16 cellular contexts compared by ENCODE assay signal in the genomic region with DNA sequence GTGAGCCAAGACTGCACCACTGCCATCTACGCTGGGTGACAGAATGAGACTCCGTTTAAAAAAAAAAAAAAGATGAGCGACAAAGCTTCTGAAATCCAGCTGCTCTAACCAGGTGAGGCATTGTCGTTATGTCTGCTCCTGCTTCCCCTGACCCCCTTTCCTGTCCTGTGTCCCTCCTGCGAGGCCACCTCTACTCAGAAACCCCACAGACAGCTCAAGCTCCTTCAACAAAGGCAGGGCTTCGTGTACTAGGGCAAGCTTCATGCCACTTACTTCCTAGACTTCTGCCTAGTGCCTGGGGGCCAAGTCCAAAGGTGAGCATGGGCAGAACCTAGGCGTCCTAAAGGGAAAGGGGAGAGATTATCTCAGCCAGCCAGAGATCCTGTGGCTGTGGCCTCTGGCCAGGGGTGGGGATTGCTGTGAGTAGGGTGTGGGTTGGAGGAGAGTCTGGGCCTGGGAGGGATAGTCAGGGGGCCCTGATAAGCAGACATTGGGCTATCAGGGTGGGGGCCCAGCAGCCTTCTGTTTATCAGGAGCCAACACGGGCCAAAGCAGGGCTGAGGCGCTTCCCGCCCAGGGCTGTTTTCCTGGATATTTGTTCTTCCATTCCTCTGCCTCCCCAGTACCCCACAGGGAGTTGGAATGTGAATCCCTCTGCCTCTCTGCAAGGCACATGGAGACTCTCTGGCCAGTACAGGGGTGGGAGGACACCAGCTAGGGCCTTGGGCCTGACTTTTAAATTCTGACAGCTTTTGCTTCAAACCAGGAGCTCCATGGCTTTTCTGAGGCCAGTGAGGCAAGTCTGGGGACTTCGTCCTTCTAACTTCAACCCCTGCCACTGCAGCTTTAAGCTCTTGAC. TPM values are rescaled to one million over a fixed set of nuclear protein-coding genes. Genes with fewer than 3 reads are reported as not detected.
A peak's percentile ranks its signal among the peaks of the same experiment; 100 is the strongest.
DNase-seq lines count a peak whose midpoint lies in the region; ATAC-seq, FAIRE-seq and TF ChIP-seq lines count a peak whose summit lies in the region.
"Had no signal": no experiment of that assay in that cellular context is flagged by ENCODE, and none has a peak within 500 bp of the region (broad histone marks: within the 10 kb centered on the region; RNA-seq: fewer than 3 reads in every experiment).

No MANE protein-coding gene starts in this region.

- no peak for ATAC-seq in HG02938 (IDR thresholded peaks at IDR 0.05; ENCODE audit: unreplicated experiment)

- H3K9ac ChIP-seq in H1 (replicated peaks in 1 of 4; ENCODE audit: extremely low read depth in 1 of 4, low read depth in 3 of 4, low read length in 3 of 4), result peak overlapping the region in 1 of 4 experiments; percentile 2; a peak in 1 of 7 replicates
- H3K9ac ChIP-seq: parathyroid adenoma had no signal

- no peak overlapping the region for H3K27ac Mint-ChIP-seq in activated naive CD4-positive, alpha-beta T cell treated with anti-CD3 and anti-CD28 coated beads, Interleukin-2, amount 10 ng/mL, durations not matched to agents 7 days and 5 days
- H3K27ac Mint-ChIP-seq: activated naive CD8-positive, alpha-beta T cell had no signal

- TF ChIP-seq CTCF in NB4 (IDR thresholded peaks at IDR 0.05; ENCODE audit: low read depth, low read length), result no peak
- no peak for TF ChIP-seq CTCF in H1 (IDR thresholded peaks at IDR 0.05; ENCODE audit: control extremely low read depth in 1 of 3, insufficient read depth in 1 of 3, low read depth in 1 of 3, low read length in 3 of 3)

- H2BK12ac ChIP-seq in H1 (ENCODE audit: low read depth, low read length), result 0 out of 2 replicates have a peak overlapping the region, but pooled peaks have one; percentile 5

- POLR2A ChIA-PET in H1 (lab: Charles Lee; ENCODE audit: partially characterized antibody), result interaction anchor here (0.7 to 1.1 kb wide), 7 partner anchors 13 to 144 kb away, joined by 3 to 5 read pairs (median 3); no protein-coding TSS in a partner anchor

- no peak overlapping the region for H4K91ac ChIP-seq in H1 (replicated peaks; ENCODE audit: insufficient read length, low read length)

- H3K23me2 ChIP-seq in H1 (ENCODE audit: low read depth, low read length), result no peaks in the 10 kb centered on the region

- H3K9me3 ChIP-seq in H1 (ENCODE audit: insufficient read depth in 2 of 2, low read depth in 1 of 2, low read length in 1 of 2), result no peaks in the 10 kb centered on the region
- no peaks in the 10 kb centered on the region for H3K9me3 ChIP-seq in muscle layer of duodenum (ENCODE audit: control insufficient read depth in 1 of 2, low read length in 2 of 2)
- H3K9me3 ChIP-seq: esophagus muscularis mucosa had no signal

- H3K27ac ChIP-seq in H1 (ENCODE audit: low read depth, low read length) (no peak overlapping the region), muscle layer of duodenum (ENCODE audit: low read length) (peak overlapping the region; percentile 26)
- H3K27ac ChIP-seq: esophagus muscularis mucosa, parathyroid adenoma had no signal

- H3K4me2 ChIP-seq in H1 (ENCODE audit: insufficient read depth in 1 of 2, low read depth in 2 of 2, low read length in 2 of 2), result no peak overlapping the region

- TF ChIP-seq RAD21 in H1 (IDR thresholded peaks at IDR 0.05 in 1 of 2, conservative IDR thresholded peaks at IDR 0.05 in 1 of 2; ENCODE audit: low read depth in 2 of 2, low read length in 2 of 2), result no peak

- no peak overlapping the region; the same call in 1 of the 2 replicates for H2AK5ac ChIP-seq in H1 (ENCODE audit: low read depth, low read length)

- peaks cover 8% of the 10 kb centered on the region for H3K36me3 Mint-ChIP-seq in activated naive CD4-positive, alpha-beta T cell treated with anti-CD3 and anti-CD28 coated beads, Interleukin-2, amount 10 ng/mL, durations not matched to agents 7 days and 5 days
- H3K36me3 Mint-ChIP-seq: activated naive CD8-positive, alpha-beta T cell had no signal

- no peak overlapping the region for H3K4me3 ChIP-seq in NB4 (ENCODE audit: low read depth, low read length)
- no peak overlapping the region for H3K4me3 ChIP-seq in H1 (ENCODE audit: extremely low read depth in 1 of 4, insufficient read depth in 2 of 4, low read depth in 3 of 4, low read length in 4 of 4)
- no peak overlapping the region for H3K4me3 ChIP-seq in muscle layer of duodenum (ENCODE audit: low read depth in 1 of 2, low read length in 2 of 2)
- H3K4me3 ChIP-seq: esophagus muscularis mucosa had no signal

- H2BK15ac ChIP-seq in H1 (ENCODE audit: low read length), result peak overlapping the region; percentile 53; the same call in 1 of the 2 replicates

- H3K79me1 ChIP-seq in H1 (ENCODE audit: low read depth, low read length), result no peaks in the 10 kb centered on the region

- TF ChIP-seq POLR2A in NB4 (IDR thresholded peaks at IDR 0.05; ENCODE audit: extremely low read depth, insufficient read length) (no peak), H1 (IDR thresholded peaks at IDR 0.05; ENCODE audit: control extremely low read depth in 1 of 2, low read depth in 2 of 2, low read length in 2 of 2) (no peak), GM12891 (IDR thresholded peaks at IDR 0.05; ENCODE audit: low read depth, low read length) (no peak)

- no peak overlapping the region for H3K56ac ChIP-seq in H1 (replicated peaks; ENCODE audit: insufficient read length, low read depth, low read length)

- H3K4me1 Mint-ChIP-seq in activated naive CD4-positive, alpha-beta T cell treated with anti-CD3 and anti-CD28 coated beads, Interleukin-2, amount 10 ng/mL, durations not matched to agents 7 days and 5 days, result peaks cover 10% of the 10 kb centered on the region

- no peak overlapping the region for H2BK20ac ChIP-seq in H1 (ENCODE audit: low read length)

- H4K5ac ChIP-seq in H1 (ENCODE audit: insufficient read length, low read depth, low read length), result no peak overlapping the region

- 87% methylated on average over 11 of the region's 11 CpGs; no CpG with 5 or more reads in 1 of the 2 experiments for WGBS in H1 (ENCODE audit: extremely low coverage in 1 of 2, insufficient coverage in 1 of 2, insufficient read length in 1 of 2, insufficient replicate concordance in 2 of 2, low coverage in 1 of 2, low lambda C conversion rate in 2 of 2, missing lambda C conversion rate in 1 of 2), 2 experiments

- FAIRE-seq in H1 (lab: Jason Lieb, UNC), result no peak
- FAIRE-seq in GM12891 (lab: Jason Lieb, UNC), result no peak

- no peaks in the 10 kb centered on the region for H3K9me3 Mint-ChIP-seq in activated naive CD4-positive, alpha-beta T cell treated with anti-CD3 and anti-CD28 coated beads, Interleukin-2, amount 10 ng/mL, durations not matched to agents 7 days and 5 days

- H3K4me1 ChIP-seq in H1 (replicated peaks in 1 of 4; ENCODE audit: control insufficient read depth in 3 of 4, insufficient read depth in 4 of 4, low read length in 3 of 4) (peaks cover 0 to 6% (median 0%) of the 10 kb centered on the region in 4 experiments; a peak in 2 of 7 replicates), muscle layer of duodenum (ENCODE audit: control insufficient read depth in 1 of 2, insufficient read depth in 2 of 2, low read length in 2 of 2) (no peaks in the 10 kb centered on the region)
- H3K4me1 ChIP-seq: esophagus muscularis mucosa, parathyroid adenoma had no signal

- H3K18ac ChIP-seq in H1 (ENCODE audit: extremely low read depth, low read length), result no peak overlapping the region

- no peak overlapping the region for H2AFZ ChIP-seq in H1 (ENCODE audit: low read length)
- H2AFZ ChIP-seq: parathyroid adenoma had no signal

- CTCF ChIA-PET in H1 (lab: Charles Lee; ENCODE audit: partially characterized antibody), result interaction anchor here (0.6 to 4.2 kb wide), 7 partner anchors 9 to 295 kb away, joined by 3 to 15 read pairs (median 4); no protein-coding TSS in a partner anchor
- CTCF ChIA-PET in activated naive CD4-positive, alpha-beta T cell treated with anti-CD3 and anti-CD28 coated beads, Interleukin-2, amount 10 ng/mL, durations not matched to agents 7 days and 5 days (lab: Charles Lee), result interaction anchor here (1.2 to 1.4 kb wide), 2 partner anchors 16 to 104 kb away, joined by 3 to 5 read pairs; no protein-coding TSS in a partner anchor

- no peak overlapping the region for H3K4me3 Mint-ChIP-seq in activated naive CD4-positive, alpha-beta T cell treated with anti-CD3 and anti-CD28 coated beads, Interleukin-2, amount 10 ng/mL, durations not matched to agents 7 days and 5 days
- H3K4me3 Mint-ChIP-seq: activated naive CD8-positive, alpha-beta T cell had no signal

- no peaks in the 10 kb centered on the region for H3K79me2 ChIP-seq in H1 (ENCODE audit: control insufficient read depth in 1 of 2, insufficient read depth in 2 of 2, low read length in 2 of 2)
- H3K79me2 ChIP-seq: parathyroid adenoma had no signal

- H4K8ac ChIP-seq in H1 (ENCODE audit: extremely low read depth, insufficient read depth, low read length), result no peak overlapping the region; the same call in 1 of the 2 replicates

- no peak overlapping the region for H2BK120ac ChIP-seq in H1 (replicated peaks; ENCODE audit: low read depth, low read length)

- no peak overlapping the region for H3K23ac ChIP-seq in H1 (ENCODE audit: insufficient read length)

- no peaks in the 10 kb centered on the region for H3K27me3 Mint-ChIP-seq in activated naive CD4-positive, alpha-beta T cell treated with anti-CD3 and anti-CD28 coated beads, Interleukin-2, amount 10 ng/mL, durations not matched to agents 7 days and 5 days
- H3K27me3 Mint-ChIP-seq: activated naive CD8-positive, alpha-beta T cell had no signal

- H3K36me3 ChIP-seq in H1 (ENCODE audit: control insufficient read depth in 2 of 4, insufficient read depth in 4 of 4, low read length in 3 of 4) (peaks cover 5 to 6% (median 6%) of the 10 kb centered on the region in 4 experiments; a peak in 7 of 8 replicates), muscle layer of duodenum (ENCODE audit: control insufficient read depth in 1 of 2, insufficient read depth in 2 of 2, low read length in 2 of 2) (peaks cover 5 to 11% of the 10 kb centered on the region in 2 donors)

- TF ChIP-seq EP300 in H1 (IDR thresholded peaks at IDR 0.05; ENCODE audit: borderline replicate concordance in 1 of 2, low read depth in 2 of 2, low read length in 2 of 2), result no peak

- H2BK5ac ChIP-seq in H1 (ENCODE audit: low read depth, low read length), result peak overlapping the region; percentile 49; the same call in 1 of the 2 replicates

- DNase-seq in CMK (ENCODE audit: low read depth) (peak; percentile 89), NB4 (ENCODE audit: low read depth) (peak; percentile 1), H1 (ENCODE audit: low read depth in 1 of 2, low spot score in 2 of 2) (no peak), GM12891 (ENCODE audit: insufficient read length, low spot score) (no peak), NCI-H187 treated with DMSO at 0.1 percent for 48 hours (lab: John Stamatoyannopoulos, UW) (no peak)
- no peak for DNase-seq in activated naive CD4-positive, alpha-beta T cell treated with anti-CD3 and anti-CD28 coated beads, Interleukin-2, amount 10 ng/mL, durations not matched to agents 7 days and 5 days
- DNase-seq: activated CD8-positive, alpha-beta memory T cell treated with anti-CD3 and anti-CD28 coated beads, Interleukin-2, amount 50 U/mL, for 4 hours; cerebellar nuclear complex; DMS79; mammary epithelial cell; NCI-H2029 treated with DMSO at 0.1 percent for 48 hours had no signal

- H3K27me3 ChIP-seq in H1 (replicated peaks in 1 of 4; ENCODE audit: control insufficient read depth in 3 of 4, extremely low read depth in 1 of 4, insufficient read depth in 3 of 4, low read length in 3 of 4), result no peaks in the 10 kb centered on the region; a peak in 1 of 7 replicates
- no peaks in the 10 kb centered on the region for H3K27me3 ChIP-seq in muscle layer of duodenum (ENCODE audit: low read depth, low read length)
- H3K27me3 ChIP-seq: esophagus muscularis mucosa had no signal

- H3K4ac ChIP-seq in H1 (replicated peaks; ENCODE audit: insufficient read length, low read depth, low read length), result no peak overlapping the region

- H4K20me1 ChIP-seq in H1 (replicated peaks in 1 of 2; ENCODE audit: control insufficient read depth in 1 of 2, insufficient read depth in 2 of 2, low read length in 2 of 2), result peaks cover 1 to 3% of the 10 kb centered on the region in 2 experiments

- no peak overlapping the region for H3K14ac ChIP-seq in H1 (ENCODE audit: insufficient read length)

RNA-seq across cellular contexts. Expression of gene ERAL1, which starts 10.4 kb away (rescaled TPM):
- 67.8 and 77.1 TPM in 2 replicates for total RNA-seq in H1 (2021; fragmentation: NEBNext Ultra II Directional; extraction: Animal tissue kit (Norgen Biotek cat#: 25700))
- 122 and 143 TPM in 2 replicates for polyA plus RNA-seq in H1 (2011; rRNA removed)
- 114 TPM for polyA plus RNA-seq in H1 (2011; cell fraction: cytosol; rRNA removed)
- 126 TPM for polyA plus RNA-seq in H1 (2011; cell fraction: nucleus; rRNA removed)
- 78.6 to 93.8 TPM (median 90.0 TPM) in 4 replicates for polyA plus RNA-seq in H1 (2012, experiment 1 of 2)
- 103 TPM for polyA plus RNA-seq in H1 (2012, experiment 2 of 2)
- 62.0 TPM for polyA plus RNA-seq in H1 (2013, experiment 1 of 2)
- polyA plus RNA-seq in H1 (2013, experiment 2 of 2), result 63.0 TPM
- polyA minus RNA-seq in H1 (2011; rRNA and poly(A)+ RNA removed), result 114 and 115 TPM in 2 replicates
- polyA minus RNA-seq in H1 (2011; cell fraction: cytosol; rRNA and poly(A)+ RNA removed), result 73.9 TPM
- 36.1 TPM for polyA minus RNA-seq in H1 (2011; cell fraction: nucleus; rRNA and poly(A)+ RNA removed)
- 35.4 TPM for polyA plus RNA-seq in GM12891 (2012; ENCODE audit: low read depth, missing spikeins)

RNA-seq across cellular contexts. Expression of gene FAM222B, which starts 22.6 kb away (rescaled TPM):
- 81.7 and 86.6 TPM in 2 replicates for total RNA-seq in H1 (2021; fragmentation: NEBNext Ultra II Directional; extraction: Animal tissue kit (Norgen Biotek cat#: 25700))
- polyA plus RNA-seq in H1 (2011; rRNA removed), result 42.1 and 63.9 TPM in 2 replicates
- polyA plus RNA-seq in H1 (2011; cell fraction: cytosol; rRNA removed), result 21.4 TPM
- 38.1 TPM for polyA plus RNA-seq in H1 (2011; cell fraction: nucleus; rRNA removed)
- polyA plus RNA-seq in H1 (2012, experiment 1 of 2), result 60.6 to 73.4 TPM (median 66.4 TPM) in 4 replicates
- 59.5 TPM for polyA plus RNA-seq in H1 (2012, experiment 2 of 2)
- 94.8 TPM for polyA plus RNA-seq in H1 (2013, experiment 1 of 2)
- polyA plus RNA-seq in H1 (2013, experiment 2 of 2), result 101 TPM
- polyA minus RNA-seq in H1 (2011; rRNA and poly(A)+ RNA removed), result 40.1 and 42.1 TPM in 2 replicates
- polyA minus RNA-seq in H1 (2011; cell fraction: cytosol; rRNA and poly(A)+ RNA removed), result 58.4 TPM
- polyA minus RNA-seq in H1 (2011; cell fraction: nucleus; rRNA and poly(A)+ RNA removed), result 45.2 TPM
- polyA plus RNA-seq in GM12891 (2012; ENCODE audit: low read depth, missing spikeins), result 4.8 TPM

RNA-seq across cellular contexts. Expression of gene FLOT2, which starts 32.3 kb away (rescaled TPM):
- total RNA-seq in H1 (2021; fragmentation: NEBNext Ultra II Directional; extraction: Animal tissue kit (Norgen Biotek cat#: 25700)), result 116 and 121 TPM in 2 replicates
- 189 and 209 TPM in 2 replicates for polyA plus RNA-seq in H1 (2011; rRNA removed)
- 133 TPM for polyA plus RNA-seq in H1 (2011; cell fraction: cytosol; rRNA removed)
- 102 TPM for polyA plus RNA-seq in H1 (2011; cell fraction: nucleus; rRNA removed)
- polyA plus RNA-seq in H1 (2012, experiment 1 of 2), result 101 to 164 TPM (median 143 TPM) in 4 replicates
- polyA plus RNA-seq in H1 (2012, experiment 2 of 2), result 179 TPM
- 85.5 TPM for polyA plus RNA-seq in H1 (2013, experiment 1 of 2)
- polyA plus RNA-seq in H1 (2013, experiment 2 of 2), result 66.9 TPM
- 128 and 140 TPM in 2 replicates for polyA minus RNA-seq in H1 (2011; rRNA and poly(A)+ RNA removed)
- polyA minus RNA-seq in H1 (2011; cell fraction: cytosol; rRNA and poly(A)+ RNA removed), result 88.1 TPM
- polyA minus RNA-seq in H1 (2011; cell fraction: nucleus; rRNA and poly(A)+ RNA removed), result 31.3 TPM
- polyA plus RNA-seq in GM12891 (2012; ENCODE audit: low read depth, missing spikeins), result 22.0 TPM

RNA-seq across cellular contexts. Expression of gene DHRS13, which starts 37.7 kb away (rescaled TPM):
- total RNA-seq in H1 (2021; fragmentation: NEBNext Ultra II Directional; extraction: Animal tissue kit (Norgen Biotek cat#: 25700)), result 22.1 and 23.7 TPM in 2 replicates
- polyA plus RNA-seq in H1 (2011; rRNA removed), result 30.0 and 33.9 TPM in 2 replicates
- polyA plus RNA-seq in H1 (2011; cell fraction: cytosol; rRNA removed), result 31.3 TPM
- polyA plus RNA-seq in H1 (2011; cell fraction: nucleus; rRNA removed), result 26.4 TPM
- polyA plus RNA-seq in H1 (2012, experiment 1 of 2), result 9.0 to 18.0 TPM (median 17.3 TPM) in 4 replicates
- 21.1 TPM for polyA plus RNA-seq in H1 (2012, experiment 2 of 2)
- 29.1 TPM for polyA plus RNA-seq in H1 (2013, experiment 1 of 2)
- polyA plus RNA-seq in H1 (2013, experiment 2 of 2), result 30.8 TPM
- 18.9 and 19.8 TPM in 2 replicates for polyA minus RNA-seq in H1 (2011; rRNA and poly(A)+ RNA removed)
- 12.2 TPM for polyA minus RNA-seq in H1 (2011; cell fraction: cytosol; rRNA and poly(A)+ RNA removed)
- polyA minus RNA-seq in H1 (2011; cell fraction: nucleus; rRNA and poly(A)+ RNA removed), result 14.2 TPM
- polyA plus RNA-seq in GM12891 (2012; ENCODE audit: low read depth, missing spikeins), result 3.8 TPM

Comparison
In these comparisons a context has a peak if more than half of its experiments do, and no peak if none do; other contexts are left out.
1. DNase-seq: peak in CMK (single experiment) and NB4 (single experiment); none in H1 (0 of 2), activated naive CD4-positive, alpha-beta T cell treated with anti-CD3 and anti-CD28 coated beads, Interleukin-2, amount 10 ng/mL, durations not matched to agents 7 days and 5 days (single experiment), GM12891 (single experiment) and NCI-H187 treated with DMSO at 0.1 percent for 48 hours (single experiment).